ENCODE assay signal across 8 cellular contexts in genomic region chr5:178130576-178131445, GRCh38. TPM values are rescaled to one million over a fixed set of nuclear protein-coding genes. Genes with fewer than 3 reads are reported as not detected.
A peak's percentile ranks its signal among the peaks of the same experiment; 100 is the strongest.
DNase-seq lines count a peak whose midpoint lies in the region; TF ChIP-seq lines count a peak whose summit lies in the region.

RMND5B (plus strand) TSS chr5:178131014; CDS start chr5:178138120, 7,106 bp downstream.

- TF ChIP-seq EP300 in neural cell (conservative IDR thresholded peaks at IDR 0.05; ENCODE audit: poor library complexity, severe bottlenecking) = peak; percentile 39

- DNase-seq in ELF-1 (ENCODE audit: low read depth, low spot score) (peak; percentile 90), GM23248 (peak; percentile 90), LHCN-M2 (ENCODE audit: low read depth) (peak; percentile 52), SJCRH30 (peak; percentile 84 to 87), activated gamma-delta T cell treated with Interleukin-2 at 50 U/mL for 16 hours (peak; percentile 76), fibroblast of villous mesenchyme (ENCODE audit: low read depth) (peak; percentile 81)

- H3K27me3 ChIP-seq in GM23248 (replicated peaks; ENCODE audit: insufficient read depth) (no peaks in the 10 kb centered on the region), SJCRH30 (no peaks in the 10 kb centered on the region), neural cell (ENCODE audit: insufficient read depth, low read depth, low read length) (no peaks in the 10 kb centered on the region), stomach smooth muscle (ENCODE audit: control insufficient read depth in 1 of 2, insufficient read depth in 2 of 2, low read length in 2 of 2) (no peaks in the 10 kb centered on the region)

- H2AFZ ChIP-seq in GM23248 (peak within 1 kb of the TSS; percentile 88), neural cell (ENCODE audit: low read depth, low read length) (peak within 1 kb of the TSS; percentile 95)

- H3F3A ChIP-seq in GM23248 (ENCODE audit: insufficient read depth) (no peaks in the 10 kb centered on the region), neural cell (ENCODE audit: insufficient read depth, low read length, poor library complexity, severe bottlenecking) (no peaks in the 10 kb centered on the region)

- no peak for TF ChIP-seq CTCF in fibroblast of villous mesenchyme (IDR thresholded peaks at IDR 0.05; ENCODE audit: insufficient read depth, low read depth, low read length)
- TF ChIP-seq CTCF in neural cell (IDR thresholded peaks at IDR 0.05; ENCODE audit: poor library complexity, severe bottlenecking) = no peak

- peak within 1 kb of the TSS; percentile 96 for H3K4me3 ChIP-seq in GM23248
- peak within 1 kb of the TSS; percentile 65 for H3K4me3 ChIP-seq in SJCRH30
- peak within 1 kb of the TSS; percentile 87 for H3K4me3 ChIP-seq in fibroblast of villous mesenchyme (ENCODE audit: low read depth, low read length)
- peak within 1 kb of the TSS; percentile 84 for H3K4me3 ChIP-seq in neural cell (ENCODE audit: low read length)
- peak within 1 kb of the TSS; percentile 81 to 84 for H3K4me3 ChIP-seq in stomach smooth muscle (ENCODE audit: low read length in 2 of 2)

- H3K9ac ChIP-seq in GM23248 (peak within 1 kb of the TSS; percentile 82), neural cell (ENCODE audit: low read length) (peak within 1 kb of the TSS; percentile 86), stomach smooth muscle (ENCODE audit: low read length in 2 of 2) (peak within 1 kb of the TSS; percentile 82 to 92)

- no peaks in the 10 kb centered on the region for H3K9me2 ChIP-seq in GM23248 (ENCODE audit: insufficient read depth)
- H3K9me2 ChIP-seq in neural cell (ENCODE audit: insufficient read depth, low read length) = no peaks in the 10 kb centered on the region

- 1% methylated on average over 69 to 72 of the region's 102 CpGs for WGBS in GM23248 (ENCODE audit: low coverage in 1 of 2, low lambda C conversion rate in 2 of 2, missing lambda C conversion rate in 2 of 2), 2 experiments

- no peaks in the 10 kb centered on the region for H3K9me3 ChIP-seq in GM23248 (ENCODE audit: low read depth)
- H3K9me3 ChIP-seq in SJCRH30 (replicated peaks) = no peaks in the 10 kb centered on the region
- no peaks in the 10 kb centered on the region for H3K9me3 ChIP-seq in neural cell (ENCODE audit: low read length)
- H3K9me3 ChIP-seq in stomach smooth muscle (ENCODE audit: control insufficient read depth in 2 of 2, low read length in 2 of 2) = no peaks in the 10 kb centered on the region

- H3K36me3 ChIP-seq in GM23248 (ENCODE audit: low read depth) = no peaks in the 10 kb centered on the region; the same call in 1 of the 2 replicates
- H3K36me3 ChIP-seq in SJCRH30 = peaks cover 10% of the 10 kb centered on the region; the same call in 1 of the 2 replicates
- H3K36me3 ChIP-seq in neural cell (ENCODE audit: insufficient read depth, low read length) = no peaks in the 10 kb centered on the region
- H3K36me3 ChIP-seq in stomach smooth muscle (ENCODE audit: control insufficient read depth in 2 of 2, insufficient read depth in 2 of 2, low read length in 2 of 2) = peaks cover 4 to 7% of the 10 kb centered on the region in 2 donors

- H3K4me2 ChIP-seq in GM23248 (ENCODE audit: unreplicated experiment) = peak within 1 kb of the TSS; percentile 90
- peak within 1 kb of the TSS; percentile 96 for H3K4me2 ChIP-seq in neural cell (ENCODE audit: low read length)

- peak; percentile 16 for TF ChIP-seq RAD21 in neural cell (conservative IDR thresholded peaks at IDR 0.05)

- H3K4me1 ChIP-seq in GM23248 (ENCODE audit: insufficient read depth) (no peaks in the 10 kb centered on the region), SJCRH30 (0 out of 2 replicates have a peak, but pooled peaks cover 4% of the 10 kb centered on the region), stomach smooth muscle (ENCODE audit: control insufficient read depth, insufficient read depth, low read length) (peaks cover 10% of the 10 kb centered on the region)

- H3K79me2 ChIP-seq in GM23248 (ENCODE audit: insufficient read depth) (peaks cover 11% of the 10 kb centered on the region; the same call in 1 of the 2 replicates), neural cell (replicated peaks; ENCODE audit: insufficient read depth, low read length) (peaks cover 18% of the 10 kb centered on the region)

- no peaks in the 10 kb centered on the region for H4K20me1 ChIP-seq in GM23248 (ENCODE audit: insufficient read depth)
- H4K20me1 ChIP-seq in neural cell (ENCODE audit: insufficient read depth) = no peaks in the 10 kb centered on the region

- in situ Hi-C loops in GM23248 (cut with MboI) = no loop called here

- peak within 1 kb of the TSS; percentile 56 for H3K27ac ChIP-seq in GM23248
- H3K27ac ChIP-seq in SJCRH30 = peak within 1 kb of the TSS; percentile 67
- H3K27ac ChIP-seq in neural cell (ENCODE audit: low read length) = peak within 1 kb of the TSS; percentile 79
- peak within 1 kb of the TSS; percentile 71 for H3K27ac ChIP-seq in stomach smooth muscle (ENCODE audit: low read length)

TF ChIP-seq in neural cell, 6 proteins besides CTCF, POLR2A, EP300 and RAD21:
- TF ChIP-seq TAF1 (IDR thresholded peaks at IDR 0.05; ENCODE audit: low read depth) (peak; percentile 81), SMC3 (conservative IDR thresholded peaks at IDR 0.05; ENCODE audit: poor library complexity) (peak; percentile 37), POLR2AphosphoS5 (IDR thresholded peaks at IDR 0.05) (peak; percentile 72), EZH2 (IDR thresholded peaks at IDR 0.05; ENCODE audit: borderline replicate concordance, insufficient read depth, low read length, poor library complexity, severe bottlenecking) (no peak), REST (IDR thresholded peaks at IDR 0.05; ENCODE audit: borderline replicate concordance) (peak; percentile 44), MXI1 (conservative IDR thresholded peaks at IDR 0.05; ENCODE audit: poor library complexity, severe bottlenecking) (peak; percentile 84)
TF ChIP-seq in neural cell: peak in this region for 5.

RNA-seq across cellular contexts. Expression of gene RMND5B, which starts in this region (rescaled TPM):
- 17.5 and 33.9 TPM in 2 replicates for total RNA-seq in GM23248 (2014; rRNA removed; shearing (Covaris generic))
- polyA plus RNA-seq in GM23248 (2016; fragmentation: Nextera tagmentation; extraction: Ambion mirVana) (19.9 and 20.7 TPM in 2 replicates), neural cell (37.3 and 48.2 TPM in 2 replicates)
- total RNA-seq in LHCN-M2 (2014; rRNA removed) (12.0 and 14.4 TPM in 2 replicates), fibroblast of villous mesenchyme (22.0 and 22.9 TPM in 2 replicates)
- 14.4 TPM for polyA plus RNA-seq in LHCN-M2 (2012)
- 24.6 and 24.7 TPM in 2 replicates for total RNA-seq in SJCRH30 (2014; rRNA removed; shearing (Covaris generic))
- polyA minus RNA-seq in neural cell = 42.8 and 43.3 TPM in 2 replicates

Comparison
In these comparisons a context has a peak if more than half of its experiments do, and no peak if none do; other contexts are left out.
1. Peak in every context shown above with its lines: DNase-seq, H3K4me3 ChIP-seq and H3K27ac ChIP-seq.